ENCODE assay signal across 8 cellular contexts in genomic region chr15:59373215-59373614, GRCh38. TPM values are rescaled to one million over a fixed set of nuclear protein-coding genes. Genes with fewer than 3 reads are reported as not detected.
DNase-seq lines count a peak whose midpoint lies in the region; ATAC-seq and TF ChIP-seq lines count a peak whose summit lies in the region.

No MANE protein-coding gene starts in this region.

- H3K27ac ChIP-seq in liver (ENCODE audit: low read depth in 1 of 2, low read length in 2 of 2) = peak overlapping the region; percentile 90 to 91
- H3K27ac ChIP-seq in thoracic aorta = peak overlapping the region; percentile 94 to 95

- H3K4me3 ChIP-seq in astrocyte of the cerebellum (ENCODE audit: low read depth, low read length) (peak overlapping the region; percentile 98), liver (ENCODE audit: low read depth in 1 of 3, low read length in 3 of 3) (peak overlapping the region; percentile 66 to 90 (median 89)), thoracic aorta (peak overlapping the region; percentile 97)

- peak overlapping the region; percentile 78 for H3K4me3 Mint-ChIP-seq in activated CD4-positive, alpha-beta T cell treated with anti-CD3 and anti-CD28 coated beads for 36 hours

- in situ Hi-C loops in astrocyte of the cerebellum (cut with HindIII; ENCODE audit: low sequenced_read_pairs) = no loop called here

- TF ChIP-seq CTCF in astrocyte of the cerebellum (IDR thresholded peaks at IDR 0.05; ENCODE audit: low read depth, low read length, missing control alignments) = no peak
- TF ChIP-seq CTCF in liver (IDR thresholded peaks at IDR 0.05; ENCODE audit: low read depth, low read length, missing input control) = no peak
- TF ChIP-seq CTCF in thoracic aorta (IDR thresholded peaks at IDR 0.05) = no peak

- no peak for ATAC-seq in activated CD4-positive, alpha-beta T cell treated with anti-CD3 and anti-CD28 coated beads for 36 hours
- ATAC-seq in thoracic aorta (ENCODE audit: insufficient number of reproducible peaks, low FRiP score, low read depth) = no peak
- ATAC-seq in GM21526 (IDR thresholded peaks at IDR 0.05; ENCODE audit: low FRiP score, unreplicated experiment) = no peak

- H3K9me3 ChIP-seq in liver (ENCODE audit: control insufficient read depth in 4 of 4, low read length in 3 of 4) = no peaks in the 10 kb centered on the region
- no peaks in the 10 kb centered on the region for H3K9me3 ChIP-seq in thoracic aorta

- H3K9me3 Mint-ChIP-seq in activated CD4-positive, alpha-beta T cell treated with anti-CD3 and anti-CD28 coated beads for 36 hours (ENCODE audit: low read depth) = no peaks in the 10 kb centered on the region

- peaks cover 0 to 1% (median 0%) of the 10 kb centered on the region in 4 donors for H3K36me3 ChIP-seq in liver (ENCODE audit: control insufficient read depth in 4 of 4, insufficient read depth in 3 of 4, low read depth in 1 of 4, low read length in 3 of 4)
- no peaks in the 10 kb centered on the region for H3K36me3 ChIP-seq in thoracic aorta

- POLR2A ChIA-PET in activated CD4-positive, alpha-beta T cell treated with anti-CD3 and anti-CD28 coated beads for 36 hours (lab: Charles Lee) = no interaction called here

- H3K4me1 ChIP-seq in liver (ENCODE audit: control insufficient read depth in 4 of 4, insufficient read depth in 4 of 4, low read length in 3 of 4) (peaks cover 0 to 25% (median 7%) of the 10 kb centered on the region in 4 donors), thoracic aorta (ENCODE audit: control insufficient read depth in 1 of 2, low read depth in 2 of 2) (peaks cover 4 to 21% of the 10 kb centered on the region in 2 donors)

- no peak for DNase-seq in activated CD4-positive, alpha-beta T cell treated with anti-CD3 and anti-CD28 coated beads for 36 hours
- DNase-seq in activated CD4-positive, alpha-beta T cell treated with anti-CD3 and anti-CD28 coated beads for 1 hour = no peak
- DNase-seq in astrocyte of the cerebellum (ENCODE audit: low read depth) = no peak
- no peak for DNase-seq in thoracic aorta (ENCODE audit: low spot score)
- DNase-seq in HK-2 (ENCODE audit: unreplicated experiment) = no peak
- DNase-seq in NCI-H2171 (lab: John Stamatoyannopoulos, UW) = no peak

- H3K27me3 Mint-ChIP-seq in activated CD4-positive, alpha-beta T cell treated with anti-CD3 and anti-CD28 coated beads for 36 hours = peaks cover 46% of the 10 kb centered on the region

- peak overlapping the region; percentile 85 to 89 for H3K9ac ChIP-seq in liver (ENCODE audit: low read depth in 1 of 2, low read length in 2 of 2)

- TF ChIP-seq RAD21 in liver (IDR thresholded peaks at IDR 0.05) = no peak

- H3K4me1 Mint-ChIP-seq in activated CD4-positive, alpha-beta T cell treated with anti-CD3 and anti-CD28 coated beads for 36 hours = peaks cover 14% of the 10 kb centered on the region

- H3K27ac Mint-ChIP-seq in activated CD4-positive, alpha-beta T cell treated with anti-CD3 and anti-CD28 coated beads for 36 hours = no peak overlapping the region

- intact Hi-C loops in activated CD4-positive, alpha-beta T cell treated with anti-CD3 and anti-CD28 coated beads for 36 hours (cut with DNase I, micrococcal nuclease) = loop anchor here (5.0 to 10.0 kb wide), 2 partner anchors 126 to 128 kb away; no protein-coding TSS in a partner anchor

- H3K36me3 Mint-ChIP-seq in activated CD4-positive, alpha-beta T cell treated with anti-CD3 and anti-CD28 coated beads for 36 hours (ENCODE audit: low read depth) = no peaks in the 10 kb centered on the region

- CTCF ChIA-PET in activated CD4-positive, alpha-beta T cell treated with anti-CD3 and anti-CD28 coated beads for 36 hours (lab: Charles Lee) = interaction anchor here (1.5 kb wide), 1 partner anchor 12 kb away, joined by 4 read pairs; no protein-coding TSS in a partner anchor

- WGBS in liver = 2% methylated on average over 6 of the region's 6 CpGs

- H3K27me3 ChIP-seq in liver (ENCODE audit: control insufficient read depth in 4 of 4, insufficient read depth in 4 of 4, low read length in 3 of 4) = no peaks in the 10 kb centered on the region
- no peaks in the 10 kb centered on the region for H3K27me3 ChIP-seq in thoracic aorta (replicated peaks; ENCODE audit: insufficient read depth)

TF ChIP-seq in liver, 16 proteins besides CTCF, POLR2A, EP300 and RAD21:
- TF ChIP-seq EGR1 (IDR thresholded peaks at IDR 0.05; ENCODE audit: low read depth in 2 of 2) (no peak), ATF3 (IDR thresholded peaks at IDR 0.05) (no peak), REST (IDR thresholded peaks at IDR 0.05) (no peak)

RNA-seq across cellular contexts. Expression of gene MYO1E, which starts 0.5 kb away (rescaled TPM):
- 10 to 100 TPM in 1 of 2 experiments, 1 to 10 TPM in 1; 8.0 to 12.6 TPM for total RNA-seq in activated CD4-positive, alpha-beta T cell treated with anti-CD3 and anti-CD28 coated beads for 36 hours
- 10 to 100 TPM in 1 of 2 donors, 1 to 10 TPM in 1; 6.7 to 70.9 TPM for total RNA-seq in liver
- polyA plus RNA-seq in liver = 10 to 100 TPM; 13.6 to 29.6 TPM
- 100 to 1,000 TPM in 1 of 2 donors, 10 to 100 TPM in 1; 56.2 to 121 TPM for total RNA-seq in thoracic aorta
